ENCODE assay signal across 33 cellular contexts in the genomic region with DNA sequence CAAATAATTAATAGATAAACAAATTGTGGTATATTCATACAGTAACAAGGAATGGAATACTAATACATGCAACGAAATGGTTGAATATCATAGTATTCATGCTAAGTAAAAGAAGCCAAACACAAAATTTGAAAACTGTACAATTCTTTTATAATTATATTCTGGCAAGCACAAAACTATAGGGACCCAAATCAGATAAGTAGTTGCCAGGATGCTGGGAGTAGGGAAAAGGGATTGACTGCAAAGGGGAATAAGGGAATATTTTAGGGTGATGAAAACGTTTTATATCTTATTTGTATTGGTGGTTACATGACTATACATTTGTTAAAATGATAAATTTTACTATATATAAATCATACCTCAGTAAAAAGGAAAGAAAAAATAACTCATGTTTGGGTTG.
"Had no signal": no experiment of that assay in that cellular context is flagged by ENCODE, and none has a peak within 500 bp of the region (broad histone marks: within the 10 kb centered on the region; RNA-seq: fewer than 3 reads in every experiment).

No MANE protein-coding gene starts in this region.

- H3K4me3 Mint-ChIP-seq: activated CD4-positive, alpha-beta memory T cell treated with anti-CD3 and anti-CD28 coated beads for 36 hours; activated CD4-positive, alpha-beta T cell treated with anti-CD3 and anti-CD28 coated beads for 36 hours; activated CD4-positive, alpha-beta T cell treated with anti-CD3 and anti-CD28 coated beads, Interleukin-2, amount 10 ng/mL, durations not matched to agents 24 days and 14 days; activated CD8-positive, alpha-beta memory T cell treated with anti-CD3 and anti-CD28 coated beads, Interleukin-2, amount 10 ng/mL, durations not matched to agents 7 days and 5 days; activated CD8-positive, alpha-beta T cell treated with anti-CD3 and anti-CD28 coated beads, Interleukin-2, amount 10 ng/mL, durations not matched to agents 7 days and 5 days; activated naive CD4-positive, alpha-beta T cell treated with anti-CD3 and anti-CD28 coated beads for 36 hours; activated naive CD4-positive, alpha-beta T cell treated with anti-CD3 and anti-CD28 coated beads, Interleukin-2, amount 50 U/mL, for 24 hours; activated naive CD8-positive, alpha-beta T cell treated with anti-CD3 and anti-CD28 coated beads for 36 hours; activated naive CD8-positive, alpha-beta T cell treated with anti-CD3 and anti-CD28 coated beads, Interleukin-2, amount 50 U/mL, for 24 hours; activated T-helper 1 cell treated with anti-CD3 and anti-CD28 coated beads, Interleukin-12 subunit alpha, Interleukin-12 subunit beta, Interleukin-2, Interleukin-4 antibody, amounts not matched to agents 30 ng/mL and 10 ng/mL and 1 ng/mL, durations not matched to agents 14 hours and 24 hours and 36 hours; brain; endodermal cell had no signal

- H3K4me1 Mint-ChIP-seq: activated CD4-positive, alpha-beta T cell treated with anti-CD3 and anti-CD28 coated beads, Interleukin-2, amount 10 ng/mL, durations not matched to agents 24 days and 14 days; activated CD8-positive, alpha-beta memory T cell treated with anti-CD3 and anti-CD28 coated beads, Interleukin-2, amount 10 ng/mL, durations not matched to agents 7 days and 5 days; activated naive CD4-positive, alpha-beta T cell treated with anti-CD3 and anti-CD28 coated beads, Interleukin-2, amount 50 U/mL, for 24 hours; activated naive CD8-positive, alpha-beta T cell treated with anti-CD3 and anti-CD28 coated beads for 36 hours; activated naive CD8-positive, alpha-beta T cell treated with anti-CD3 and anti-CD28 coated beads, Interleukin-2, amount 50 U/mL, for 24 hours had no signal

- DNase-seq: activated CD4-positive, alpha-beta memory T cell treated with anti-CD3 and anti-CD28 coated beads for 36 hours; activated CD4-positive, alpha-beta T cell treated with anti-CD3 and anti-CD28 coated beads for 36 hours; activated CD4-positive, alpha-beta T cell treated with anti-CD3 and anti-CD28 coated beads, Interleukin-2, amount 10 ng/mL, durations not matched to agents 24 days and 14 days; activated CD4-positive, CD25-positive, alpha-beta regulatory T cell; activated CD4-positive, CD25-positive, alpha-beta regulatory T cell treated with anti-CD3 and anti-CD28 coated beads, Interleukin-2, amount 50 U/mL, for 72 hours; activated CD8-positive, alpha-beta memory T cell treated with anti-CD3 and anti-CD28 coated beads, Interleukin-2, amount 10 ng/mL, durations not matched to agents 7 days and 5 days; activated CD8-positive, alpha-beta memory T cell treated with anti-CD3 and anti-CD28 coated beads, Interleukin-2, amount 50 U/mL, for 4 hours; activated CD8-positive, alpha-beta T cell treated with anti-CD3 and anti-CD28 coated beads, Interleukin-2, amount 10 ng/mL, durations not matched to agents 7 days and 5 days; activated effector memory CD4-positive, alpha-beta T cell treated with anti-CD3 and anti-CD28 coated beads, Interleukin-2, amount 50 U/mL, for 16 hours; activated naive CD4-positive, alpha-beta T cell treated with anti-CD3 and anti-CD28 coated beads for 36 hours; activated naive CD8-positive, alpha-beta T cell treated with anti-CD3 and anti-CD28 coated beads for 36 hours; activated naive CD8-positive, alpha-beta T cell treated with anti-CD3 and anti-CD28 coated beads, Interleukin-2, amount 50 U/mL, for 24 hours; activated T-cell treated with anti-CD3 and anti-CD28 coated beads, Interleukin-2, amount 50 U/mL, for 1 hour; activated T-cell treated with anti-CD3 and anti-CD28 coated beads, Interleukin-2, amount 50 U/mL, for 48 hours; adrenal gland; amygdala; central memory CD4-positive, alpha-beta T cell; cerebellar nuclear complex; colonic mucosa; dorsolateral prefrontal cortex; effector memory CD4-positive, alpha-beta T cell; endodermal cell; erythroblast; head of caudate nucleus; T-helper 2 cell had no signal

- H3K4me3 ChIP-seq: adrenal gland, ascending aorta, breast epithelium, cardiac muscle cell, colonic mucosa, dorsolateral prefrontal cortex, esophagus muscularis mucosa had no signal

- H3K27me3 ChIP-seq: adrenal gland, ascending aorta, cardiac muscle cell, colonic mucosa, esophagus muscularis mucosa had no signal

- H3K27ac Mint-ChIP-seq: activated CD4-positive, alpha-beta memory T cell treated with anti-CD3 and anti-CD28 coated beads for 36 hours; activated CD4-positive, alpha-beta T cell treated with anti-CD3 and anti-CD28 coated beads for 36 hours; activated CD4-positive, alpha-beta T cell treated with anti-CD3 and anti-CD28 coated beads, Interleukin-2, amount 10 ng/mL, durations not matched to agents 24 days and 14 days; activated CD8-positive, alpha-beta memory T cell treated with anti-CD3 and anti-CD28 coated beads, Interleukin-2, amount 10 ng/mL, durations not matched to agents 7 days and 5 days; activated CD8-positive, alpha-beta T cell treated with anti-CD3 and anti-CD28 coated beads, Interleukin-2, amount 10 ng/mL, durations not matched to agents 7 days and 5 days; activated naive CD4-positive, alpha-beta T cell treated with anti-CD3 and anti-CD28 coated beads for 36 hours; activated naive CD4-positive, alpha-beta T cell treated with anti-CD3 and anti-CD28 coated beads, Interleukin-2, amount 50 U/mL, for 24 hours; activated naive CD8-positive, alpha-beta T cell treated with anti-CD3 and anti-CD28 coated beads for 36 hours; activated naive CD8-positive, alpha-beta T cell treated with anti-CD3 and anti-CD28 coated beads, Interleukin-2, amount 50 U/mL, for 24 hours; activated T-helper 1 cell treated with anti-CD3 and anti-CD28 coated beads, Interleukin-12 subunit alpha, Interleukin-12 subunit beta, Interleukin-2, Interleukin-4 antibody, amounts not matched to agents 30 ng/mL and 10 ng/mL and 1 ng/mL, durations not matched to agents 14 hours and 24 hours and 36 hours; activated T-helper 2 cell treated with anti-CD3 and anti-CD28 coated beads, Interferon-gamma antibody, Interleukin-2, Interleukin-4, amounts not matched to agents 10 μg/mL and 5 μg/mL and 100 μg/mL, durations not matched to agents 14 hours and 24 hours and 36 hours; endodermal cell had no signal

- H3K9me3 ChIP-seq: adrenal gland, ascending aorta, breast epithelium, colonic mucosa, esophagus muscularis mucosa had no signal

- H3K4me1 ChIP-seq: adrenal gland, ascending aorta, breast epithelium, colonic mucosa had no signal

- H3K27ac ChIP-seq: adrenal gland, breast epithelium, cardiac muscle cell, colonic mucosa, dorsolateral prefrontal cortex, esophagus muscularis mucosa had no signal

- H3K27me3 Mint-ChIP-seq: activated CD4-positive, alpha-beta memory T cell treated with anti-CD3 and anti-CD28 coated beads for 36 hours; activated CD4-positive, alpha-beta T cell treated with anti-CD3 and anti-CD28 coated beads for 36 hours; activated CD4-positive, alpha-beta T cell treated with anti-CD3 and anti-CD28 coated beads, Interleukin-2, amount 10 ng/mL, durations not matched to agents 24 days and 14 days; activated CD8-positive, alpha-beta memory T cell treated with anti-CD3 and anti-CD28 coated beads, Interleukin-2, amount 10 ng/mL, durations not matched to agents 7 days and 5 days; activated naive CD4-positive, alpha-beta T cell treated with anti-CD3 and anti-CD28 coated beads, Interleukin-2, amount 50 U/mL, for 24 hours; activated naive CD8-positive, alpha-beta T cell treated with anti-CD3 and anti-CD28 coated beads for 36 hours; activated naive CD8-positive, alpha-beta T cell treated with anti-CD3 and anti-CD28 coated beads, Interleukin-2, amount 50 U/mL, for 24 hours; brain had no signal

- H3K36me3 ChIP-seq: adrenal gland, ascending aorta, breast epithelium, cardiac muscle cell, colonic mucosa, esophagus muscularis mucosa had no signal

- H3K9me3 Mint-ChIP-seq: activated CD4-positive, alpha-beta memory T cell treated with anti-CD3 and anti-CD28 coated beads for 36 hours; activated CD4-positive, alpha-beta T cell treated with anti-CD3 and anti-CD28 coated beads, Interleukin-2, amount 10 ng/mL, durations not matched to agents 24 days and 14 days; activated naive CD4-positive, alpha-beta T cell treated with anti-CD3 and anti-CD28 coated beads for 36 hours; activated naive CD4-positive, alpha-beta T cell treated with anti-CD3 and anti-CD28 coated beads, Interleukin-2, amount 50 U/mL, for 24 hours; activated naive CD8-positive, alpha-beta T cell treated with anti-CD3 and anti-CD28 coated beads for 36 hours; activated naive CD8-positive, alpha-beta T cell treated with anti-CD3 and anti-CD28 coated beads, Interleukin-2, amount 50 U/mL, for 24 hours; activated T-helper 1 cell treated with anti-CD3 and anti-CD28 coated beads, Interleukin-12 subunit alpha, Interleukin-12 subunit beta, Interleukin-2, Interleukin-4 antibody, amounts not matched to agents 30 ng/mL and 10 ng/mL and 1 ng/mL, durations not matched to agents 14 hours and 24 hours and 36 hours; activated T-helper 2 cell treated with anti-CD3 and anti-CD28 coated beads, Interferon-gamma antibody, Interleukin-2, Interleukin-4, amounts not matched to agents 10 μg/mL and 5 μg/mL and 100 μg/mL, durations not matched to agents 14 hours and 24 hours and 36 hours; endodermal cell had no signal

- H3K36me3 Mint-ChIP-seq: activated naive CD8-positive, alpha-beta T cell treated with anti-CD3 and anti-CD28 coated beads for 36 hours; brain had no signal
